10 cellular contexts compared by ENCODE assay signal in the genomic region with DNA sequence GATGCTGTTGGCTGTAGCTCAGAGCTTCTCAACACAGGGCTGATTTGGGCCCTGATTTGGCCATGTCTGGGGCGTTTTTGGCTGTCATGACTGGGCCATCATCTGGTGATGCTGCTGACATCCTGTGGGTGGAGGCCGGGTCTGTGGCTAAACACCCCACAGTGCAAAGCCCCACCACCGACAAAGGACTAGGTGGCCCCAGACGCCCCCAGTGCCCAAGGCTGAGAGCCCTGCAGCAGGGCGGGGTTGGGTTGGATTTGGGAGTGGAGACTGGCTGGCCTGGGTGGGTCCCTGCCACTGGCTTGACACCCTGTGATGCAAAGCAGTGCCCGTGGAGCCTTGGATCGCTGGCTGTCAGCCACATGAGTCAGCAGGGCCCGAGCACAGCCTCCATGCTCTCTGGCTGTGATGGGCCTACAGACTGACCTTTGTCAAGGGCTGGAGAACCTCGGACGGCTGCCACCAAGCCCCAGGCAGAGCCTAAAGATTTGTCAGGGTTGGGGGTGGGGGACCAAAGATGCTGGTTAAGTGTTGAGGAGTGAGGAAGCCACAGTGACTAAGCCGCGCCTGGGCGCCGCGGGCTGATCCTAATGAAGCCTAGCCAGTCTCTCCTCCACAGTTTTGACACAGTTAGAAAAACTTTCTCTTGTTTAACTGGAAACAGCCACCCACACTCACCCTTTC. TPM values are rescaled to one million over a fixed set of nuclear protein-coding genes. Genes with fewer than 3 reads are reported as not detected.
DNase-seq lines count a peak whose midpoint lies in the region; FAIRE-seq and TF ChIP-seq lines count a peak whose summit lies in the region.
"Had no signal": no experiment of that assay in that cellular context is flagged by ENCODE, and none has a peak within 500 bp of the region (broad histone marks: within the 10 kb centered on the region; RNA-seq: fewer than 3 reads in every experiment).

No MANE protein-coding gene starts in this region.

- no peaks in the 10 kb centered on the region for H3K4me1 ChIP-seq in esophagus (ENCODE audit: control insufficient read depth in 2 of 2, insufficient read depth in 2 of 2, low read length in 1 of 2)
- H3K4me1 ChIP-seq in mesodermal cell (ENCODE audit: control insufficient read depth, insufficient read depth, low read length, poor library complexity, severe bottlenecking): peaks cover 11% of the 10 kb centered on the region

- no peak for TF ChIP-seq CTCF in GM13976 (IDR thresholded peaks at IDR 0.05; ENCODE audit: borderline replicate concordance, control extremely low read depth, extremely low read depth, insufficient read depth, missing control alignments)

- in situ Hi-C loops in GM13976 (cut with MboI; ENCODE audit: low sequenced_read_pairs, unreplicated experiment): loop anchor here (25.0 kb wide), 1 partner anchor 504 kb away; no protein-coding TSS in a partner anchor

- H3K27ac ChIP-seq in esophagus (ENCODE audit: low read depth in 2 of 2, low read length in 1 of 2) (peak overlapping the region; percentile 48 to 63), mesodermal cell (ENCODE audit: low read depth, low read length, severe bottlenecking) (peak overlapping the region; percentile 69)

- H3K9me3 ChIP-seq in esophagus (ENCODE audit: control insufficient read depth in 2 of 2, insufficient read depth in 1 of 2, low read depth in 1 of 2, low read length in 1 of 2) (no peaks in the 10 kb centered on the region), mesodermal cell (ENCODE audit: control insufficient read depth, low read length) (no peaks in the 10 kb centered on the region)

- H3K27me3 ChIP-seq in esophagus (ENCODE audit: control insufficient read depth in 1 of 2, insufficient read depth in 2 of 2, low read length in 2 of 2): no peaks in the 10 kb centered on the region

- no peaks in the 10 kb centered on the region for H3K36me3 ChIP-seq in esophagus (ENCODE audit: control insufficient read depth in 2 of 2, insufficient read depth in 2 of 2, low read length in 1 of 2)
- H3K36me3 ChIP-seq in mesodermal cell (ENCODE audit: control insufficient read depth, insufficient read depth, low read length): no peaks in the 10 kb centered on the region

- DNase-seq in M059J (ENCODE audit: low read depth) (peak; percentile 99), urothelium cell line (ENCODE audit: low spot score) (peak; percentile 74), GM13976 (ENCODE audit: low spot score) (no peak), HuH-7 (ENCODE audit: low spot score) (no peak), GM12891 (ENCODE audit: insufficient read length, low spot score) (no peak)
- DNase-seq: activated CD8-positive, alpha-beta memory T cell treated with anti-CD3 and anti-CD28 coated beads, Interleukin-2, amount 10 ng/mL, durations not matched to agents 7 days and 5 days; NCI-H187 treated with DMSO at 0.1 percent for 48 hours had no signal

- WGBS in esophagus, 2 donors: 47 to 64% methylated on average over 15 of the region's 15 CpGs
- 79 to 80% methylated on average over 5 to 7 of the region's 15 CpGs for whole genome bisulfite sequencing in mesodermal cell (ENCODE audit: insufficient coverage in 2 of 2), 2 experiments

- TF ChIP-seq POLR2A in GM12891 (IDR thresholded peaks at IDR 0.05; ENCODE audit: low read depth, low read length): no peak

- no peak for FAIRE-seq in urothelium cell line (lab: Jason Lieb, UNC)
- no peak for FAIRE-seq in GM12891 (lab: Jason Lieb, UNC)
- FAIRE-seq: frontal cortex had no signal

- no peak overlapping the region for H3K4me3 ChIP-seq in esophagus (ENCODE audit: low read depth in 1 of 2, low read length in 2 of 2)
- no peak overlapping the region for H3K4me3 ChIP-seq in mesodermal cell (ENCODE audit: extremely low read depth, insufficient read depth, low read length, poor library complexity, severe bottlenecking)

TF ChIP-seq in GM12891, 5 proteins besides CTCF, POLR2A, EP300 and RAD21:
- TF ChIP-seq PAX5 (IDR thresholded peaks at IDR 0.05; ENCODE audit: insufficient read depth, low read length, severe bottlenecking) (no peak), SPI1 (IDR thresholded peaks at IDR 0.05; ENCODE audit: low read depth, low read length) (no peak), POU2F2 (IDR thresholded peaks at IDR 0.05; ENCODE audit: low read depth, low read length) (no peak), TAF1 (IDR thresholded peaks at IDR 0.05; ENCODE audit: low read depth, low read length) (no peak), POLR2AphosphoS5 (IDR thresholded peaks at IDR 0.05; ENCODE audit: low read depth, low read length) (no peak)

RNA-seq across cellular contexts. Expression of a gene that starts 28.3 kb away (rescaled TPM):
- 138 and 180 TPM in 2 replicates for total RNA-seq in M059J (2014; rRNA removed; shearing (Covaris generic))
- polyA plus RNA-seq in esophagus: 1 to 10 TPM in 1 of 2 donors, under 1 TPM in 1; 0.57 to 1.6 TPM
- polyA plus RNA-seq in mesodermal cell (2013, experiment 1 of 2): 0.92 TPM
- 0.86 TPM for polyA plus RNA-seq in mesodermal cell (2013, experiment 2 of 2)
- not detected for polyA plus RNA-seq in GM12891 (2012; ENCODE audit: low read depth, missing spikeins)
- total RNA-seq: activated CD8-positive, alpha-beta memory T cell treated with anti-CD3 and anti-CD28 coated beads, Interleukin-2, amount 10 ng/mL, durations not matched to agents 7 days and 5 days had no signal

Comparison
In these comparisons a context has a peak if more than half of its experiments do, and no peak if none do; other contexts are left out.
1. DNase-seq: peak in M059J (single experiment) and urothelium cell line (single experiment); none in GM13976 (single experiment), HuH-7 (single experiment) and GM12891 (single experiment).